14 cellular contexts compared by ENCODE assay signal in the genomic region with DNA sequence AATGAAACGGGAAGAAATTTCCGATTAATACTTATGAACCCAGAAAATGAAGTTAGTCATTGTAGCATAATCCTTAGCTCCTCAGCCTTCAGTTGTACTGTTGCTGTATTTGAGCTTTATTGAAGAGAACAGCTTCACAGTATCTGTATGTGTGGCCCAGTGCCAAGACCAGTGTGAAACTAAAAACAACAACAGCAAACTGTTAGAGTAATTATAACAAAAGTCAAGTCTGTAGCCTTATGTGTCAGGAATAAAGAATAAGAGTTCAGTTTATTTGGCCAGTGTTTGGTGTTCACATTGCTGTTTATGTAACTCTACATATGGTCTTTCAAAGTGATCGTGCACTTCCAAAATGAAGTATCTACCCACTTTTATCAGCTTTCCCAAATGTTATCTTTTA.
DNase-seq lines count a peak whose midpoint lies in the region; FAIRE-seq and TF ChIP-seq lines count a peak whose summit lies in the region.
"Had no signal": no experiment of that assay in that cellular context is flagged by ENCODE, and none has a peak within 500 bp of the region (broad histone marks: within the 10 kb centered on the region; RNA-seq: fewer than 3 reads in every experiment).

No MANE protein-coding gene starts in this region.

- no peak for TF ChIP-seq CTCF in DOHH2 (IDR thresholded peaks at IDR 0.05; ENCODE audit: low read depth, low read length, poor library complexity, severe bottlenecking)
- TF ChIP-seq CTCF in MM.1S (IDR thresholded peaks at IDR 0.05; ENCODE audit: low read length): no peak
- TF ChIP-seq CTCF in endothelial cell of umbilical vein (IDR thresholded peaks at IDR 0.05; ENCODE audit: extremely low read depth in 1 of 2, insufficient read depth in 1 of 2, low read depth in 1 of 2, low read length in 2 of 2): no peak
- no peak for TF ChIP-seq CTCF in nephron (IDR thresholded peaks at IDR 0.05; ENCODE audit: unreplicated experiment in 3 of 3)
- no peak for TF ChIP-seq CTCF in nephron progenitor cell (IDR thresholded peaks at IDR 0.05)
- no peak for TF ChIP-seq CTCF in transverse colon (IDR thresholded peaks at IDR 0.05)

- CTCF ChIA-PET in endothelial cell of umbilical vein (lab: Charles Lee): interaction anchor here (1.5 kb wide), 1 partner anchor 9 kb away, joined by 3 read pairs; no protein-coding TSS in a partner anchor

- H4K20me1 ChIP-seq in DOHH2 (ENCODE audit: control insufficient read depth, insufficient read depth, low read depth, low read length) (peaks cover 58% of the 10 kb centered on the region), MM.1S (ENCODE audit: insufficient read depth, low read length) (no peaks in the 10 kb centered on the region), endothelial cell of umbilical vein (replicated peaks; ENCODE audit: control insufficient read depth, extremely low read depth, insufficient read depth, low read length) (peaks cover 20% of the 10 kb centered on the region)

- H3K4me2 ChIP-seq in DOHH2 (ENCODE audit: low read length) (peak overlapping the region; percentile 83), MM.1S (ENCODE audit: low read depth, low read length) (no peak overlapping the region), endothelial cell of umbilical vein (ENCODE audit: insufficient read depth, low read length) (peak overlapping the region; percentile 8)

- DNase-seq in MM.1S (no peak), endothelial cell of umbilical vein (ENCODE audit: low read depth, low spot score) (no peak), nephron progenitor cell (no peak), NCI-H748 treated with DMSO at 0.1 percent for 48 hours (lab: John Stamatoyannopoulos, UW) (no peak), NOMO-1 treated with dmso at 0.1 percent for 144 hours (lab: John Stamatoyannopoulos, UW; ENCODE audit: unreplicated experiment) (no peak), transverse colon (no peak)
- DNase-seq: activated CD4-positive, alpha-beta memory T cell treated with anti-CD3 and anti-CD28 coated beads for 36 hours; activated gamma-delta T cell treated with Interleukin-2 at 50 U/mL for 16 hours; NCI-H187 had no signal

- H3K79me2 ChIP-seq in DOHH2 (ENCODE audit: control insufficient read depth, low read length) (peaks cover 100% of the 10 kb centered on the region), MM.1S (ENCODE audit: low read length) (peaks cover 81% of the 10 kb centered on the region), endothelial cell of umbilical vein (ENCODE audit: control insufficient read depth, insufficient read depth, low read length) (peaks cover 95% of the 10 kb centered on the region)

- H3K36me3 Mint-ChIP-seq in nephron (ENCODE audit: low read depth) (peaks cover 6% of the 10 kb centered on the region), nephron progenitor cell (ENCODE audit: low read depth) (peaks cover 21% of the 10 kb centered on the region)

- peaks cover 93% of the 10 kb centered on the region for H3K4me1 Mint-ChIP-seq in nephron
- peaks cover 91% of the 10 kb centered on the region for H3K4me1 Mint-ChIP-seq in nephron progenitor cell

- intact Hi-C loops in endothelial cell of umbilical vein (cut with micrococcal nuclease) (loop anchor here (5.0 kb wide), 1 partner anchor 66 kb away; no protein-coding TSS in a partner anchor), transverse colon (cut with DNase I; ENCODE audit: low total_unique reads) (no loop called here)

- no peak for TF ChIP-seq EP300 in transverse colon (IDR thresholded peaks at IDR 0.05; ENCODE audit: low read depth)

- no peaks in the 10 kb centered on the region for H3K27me3 ChIP-seq in DOHH2 (ENCODE audit: control insufficient read depth, low read length)
- no peaks in the 10 kb centered on the region for H3K27me3 ChIP-seq in MM.1S (replicated peaks; ENCODE audit: insufficient read depth, low read length)
- no peaks in the 10 kb centered on the region for H3K27me3 ChIP-seq in endothelial cell of umbilical vein (ENCODE audit: control insufficient read depth in 2 of 2, insufficient read depth in 2 of 2, low read length in 2 of 2)
- H3K27me3 ChIP-seq in transverse colon: no peaks in the 10 kb centered on the region

- dilution Hi-C loops in endothelial cell of umbilical vein (cut with MboI; ENCODE audit: extremely low pct_ligation_motif_present, low sequenced_read_pairs): no loop called here

- H3K9ac ChIP-seq in MM.1S (ENCODE audit: low read length) (no peak overlapping the region), endothelial cell of umbilical vein (replicated peaks; ENCODE audit: extremely low read depth, insufficient read depth, low read length) (no peak overlapping the region)

- H3F3A ChIP-seq in DOHH2 (ENCODE audit: control insufficient read depth, insufficient read depth) (peaks cover 42% of the 10 kb centered on the region), MM.1S (ENCODE audit: insufficient read depth, low read length) (peaks cover 32% of the 10 kb centered on the region)

- H3K9me3 Mint-ChIP-seq in nephron: no peaks in the 10 kb centered on the region
- H3K9me3 Mint-ChIP-seq in nephron progenitor cell: no peaks in the 10 kb centered on the region
- H3K9me3 Mint-ChIP-seq: activated CD4-positive, alpha-beta memory T cell treated with anti-CD3 and anti-CD28 coated beads for 36 hours; CD14-positive monocyte had no signal

- in situ Hi-C loops in transverse colon (cut with MboI; ENCODE audit: low pct_ligation_motif_present in 1 of 4, low pct_unique_long_range_greater_than_20kb in 1 of 4, low sequenced_read_pairs in 3 of 4): no loop called here

- H3K27ac Mint-ChIP-seq in nephron: peak overlapping the region; percentile 59 to 94 (median 86)
- H3K27ac Mint-ChIP-seq in nephron progenitor cell: no peak overlapping the region
- H3K27ac Mint-ChIP-seq: activated CD4-positive, alpha-beta memory T cell treated with anti-CD3 and anti-CD28 coated beads for 36 hours had no signal

- no peaks in the 10 kb centered on the region for H3K9me1 ChIP-seq in endothelial cell of umbilical vein (replicated peaks; ENCODE audit: control insufficient read depth, extremely low read depth, insufficient read depth, low read length)

- peak overlapping the region in 2 of 3 experiments; percentile 43 to 64 for H3K4me3 Mint-ChIP-seq in nephron
- no peak overlapping the region for H3K4me3 Mint-ChIP-seq in nephron progenitor cell
- H3K4me3 Mint-ChIP-seq: activated CD4-positive, alpha-beta memory T cell treated with anti-CD3 and anti-CD28 coated beads for 36 hours; CD14-positive monocyte had no signal

- H3K4me1 ChIP-seq in DOHH2 (ENCODE audit: control insufficient read depth, low read length): peaks cover 94% of the 10 kb centered on the region
- H3K4me1 ChIP-seq in MM.1S (ENCODE audit: low read length): peaks cover 50% of the 10 kb centered on the region
- peaks cover 23% of the 10 kb centered on the region for H3K4me1 ChIP-seq in endothelial cell of umbilical vein (ENCODE audit: control insufficient read depth, extremely low read depth, insufficient read depth, low read length)
- H3K4me1 ChIP-seq in transverse colon: peaks cover 30 to 81% (median 42%) of the 10 kb centered on the region in 4 donors

- no peak for TF ChIP-seq POLR2A in endothelial cell of umbilical vein (IDR thresholded peaks at IDR 0.05; ENCODE audit: low read depth, low read length)
- no peak for TF ChIP-seq POLR2A in transverse colon (IDR thresholded peaks at IDR 0.05)

- H3K9me3 ChIP-seq in DOHH2 (ENCODE audit: control insufficient read depth, insufficient read depth, low read length) (no peaks in the 10 kb centered on the region), MM.1S (replicated peaks; ENCODE audit: insufficient read depth, low read length) (no peaks in the 10 kb centered on the region), endothelial cell of umbilical vein (replicated peaks; ENCODE audit: control insufficient read depth, insufficient read depth, low read length) (no peaks in the 10 kb centered on the region), transverse colon (no peaks in the 10 kb centered on the region)

- H3K27me3 Mint-ChIP-seq in nephron (ENCODE audit: low read depth): no peaks in the 10 kb centered on the region
- H3K27me3 Mint-ChIP-seq in nephron progenitor cell (ENCODE audit: low read depth, poor library complexity): no peaks in the 10 kb centered on the region
- H3K27me3 Mint-ChIP-seq: activated CD4-positive, alpha-beta memory T cell treated with anti-CD3 and anti-CD28 coated beads for 36 hours had no signal

- H3K4me3 ChIP-seq in DOHH2 (ENCODE audit: low read length) (0 out of 2 replicates have a peak overlapping the region, but pooled peaks have one; percentile 1), MM.1S (ENCODE audit: low read length) (no peak overlapping the region), endothelial cell of umbilical vein (replicated peaks in 1 of 3; ENCODE audit: insufficient read depth in 1 of 3, low read depth in 1 of 3, low read length in 3 of 3) (no peak overlapping the region), transverse colon (no peak overlapping the region)

- POLR2A ChIA-PET in endothelial cell of umbilical vein (lab: Charles Lee): no interaction called here

- no peak overlapping the region for H2AFZ ChIP-seq in MM.1S (ENCODE audit: low read length)
- H2AFZ ChIP-seq in endothelial cell of umbilical vein (ENCODE audit: low read depth, low read length): no peak overlapping the region

- 57 to 66% methylated on average over 3 of the region's 3 CpGs for WGBS in transverse colon (ENCODE audit: low coverage in 1 of 2), 2 donors

- H3K36me3 ChIP-seq in DOHH2 (ENCODE audit: control insufficient read depth, low read length) (peaks cover 15% of the 10 kb centered on the region), MM.1S (replicated peaks; ENCODE audit: insufficient read depth, low read length) (no peaks in the 10 kb centered on the region), endothelial cell of umbilical vein (ENCODE audit: control insufficient read depth in 2 of 2, extremely low read depth in 1 of 2, insufficient read depth in 2 of 2, low read length in 2 of 2) (no peaks in the 10 kb centered on the region), transverse colon (no peaks in the 10 kb centered on the region)

- FAIRE-seq in endothelial cell of umbilical vein (lab: Jason Lieb, UNC): peak; percentile 57
- FAIRE-seq: colon, keratinocyte had no signal

- H3K27ac ChIP-seq in DOHH2 (ENCODE audit: low read depth, low read length) (no peak overlapping the region), MM.1S (ENCODE audit: low read length) (peak overlapping the region; percentile 21; the same call in 1 of the 2 replicates), endothelial cell of umbilical vein (ENCODE audit: insufficient read depth, low read depth, low read length) (no peak overlapping the region), transverse colon (peak overlapping the region in 1 of 4 donors; percentile 19)

- BruUV-seq in endothelial cell of umbilical vein (replicated peaks; lab: Mats Ljungman, UMichigan): no TSS peak

- H3K9me2 ChIP-seq in DOHH2 (replicated peaks; ENCODE audit: control insufficient read depth, low read length): no peaks in the 10 kb centered on the region
- H3K9me2 ChIP-seq in MM.1S (replicated peaks; ENCODE audit: insufficient read depth, low read length): no peaks in the 10 kb centered on the region

TF ChIP-seq in endothelial cell of umbilical vein, 7 proteins besides CTCF, POLR2A, EP300 and RAD21 (continues in another document):
- no peak for TF ChIP-seq FOS (IDR thresholded peaks at IDR 0.05; ENCODE audit: borderline replicate concordance, insufficient read depth, low read length)
